15 cellular contexts compared by ENCODE assay signal in genomic region chr5:52839285-52839684, GRCh38. TPM values are rescaled to one million over a fixed set of nuclear protein-coding genes. Genes with fewer than 3 reads are reported as not detected.
A peak's percentile ranks its signal among the peaks of the same experiment; 100 is the strongest.
DNase-seq lines count a peak whose midpoint lies in the region; ATAC-seq, FAIRE-seq and TF ChIP-seq lines count a peak whose summit lies in the region.
"Had no signal": no experiment of that assay in that cellular context is flagged by ENCODE, and none has a peak within 500 bp of the region (broad histone marks: within the 10 kb centered on the region; RNA-seq: fewer than 3 reads in every experiment).

No MANE protein-coding gene starts in this region.

- no peak for ATAC-seq in gastroesophageal sphincter
- no peak for ATAC-seq in psoas muscle
- no peak for ATAC-seq in upper lobe of right lung

- H3K4me1 ChIP-seq in SJCRH30 (peaks cover 23% of the 10 kb centered on the region), gastroesophageal sphincter (peaks cover 0 to 81% (median 22%) of the 10 kb centered on the region in 3 donors), psoas muscle (peaks cover 7% of the 10 kb centered on the region), upper lobe of right lung (peaks cover 7% of the 10 kb centered on the region)
- H3K4me1 ChIP-seq: Caco-2 had no signal

- FAIRE-seq in urothelium cell line (lab: Jason Lieb, UNC) = no peak
- FAIRE-seq: GM19239 had no signal

- intact Hi-C loops in psoas muscle (cut with DNase I) = no loop called here
- intact Hi-C loops in upper lobe of right lung (cut with DNase I) = no loop called here
- intact Hi-C loops in posterior cingulate gyrus (cut with DNase I) = no loop called here

- H3K36me3 ChIP-seq in SJCRH30 = no peaks in the 10 kb centered on the region
- H3K36me3 ChIP-seq in gastroesophageal sphincter = no peaks in the 10 kb centered on the region
- H3K36me3 ChIP-seq in psoas muscle (ENCODE audit: insufficient read depth in 1 of 2, low read depth in 1 of 2) = no peaks in the 10 kb centered on the region
- no peaks in the 10 kb centered on the region for H3K36me3 ChIP-seq in upper lobe of right lung

- TF ChIP-seq CTCF in gastroesophageal sphincter (IDR thresholded peaks at IDR 0.05) = no peak
- no peak for TF ChIP-seq CTCF in psoas muscle (IDR thresholded peaks at IDR 0.05)
- no peak for TF ChIP-seq CTCF in upper lobe of right lung (IDR thresholded peaks at IDR 0.05)

- H3K9me3 ChIP-seq in SJCRH30 (replicated peaks) (no peaks in the 10 kb centered on the region), gastroesophageal sphincter (no peaks in the 10 kb centered on the region), psoas muscle (no peaks in the 10 kb centered on the region), upper lobe of right lung (no peaks in the 10 kb centered on the region)
- H3K9me3 ChIP-seq: Caco-2 had no signal

- TF ChIP-seq POLR2A in gastroesophageal sphincter (IDR thresholded peaks at IDR 0.05) = no peak

- H3K27me3 ChIP-seq in SJCRH30 (no peaks in the 10 kb centered on the region), gastroesophageal sphincter (no peaks in the 10 kb centered on the region), psoas muscle (ENCODE audit: insufficient read depth in 3 of 3, low read length in 2 of 3) (no peaks in the 10 kb centered on the region), upper lobe of right lung (no peaks in the 10 kb centered on the region)

- 53 to 54% methylated on average over 1 of the region's 1 CpG for WGBS in gastroesophageal sphincter (ENCODE audit: low coverage in 1 of 2), 2 donors
- 72 to 98% (median 97%) methylated on average over 1 of the region's 1 CpG for WGBS in psoas muscle, 3 donors

- H3K4me3 ChIP-seq in SJCRH30 (no peak overlapping the region), gastroesophageal sphincter (no peak overlapping the region), psoas muscle (no peak overlapping the region), upper lobe of right lung (no peak overlapping the region)

- H3K27ac ChIP-seq in SJCRH30 (peak overlapping the region; percentile 90), gastroesophageal sphincter (peak overlapping the region; percentile 73 to 96 (median 82)), psoas muscle (peak overlapping the region; percentile 1), upper lobe of right lung (peak overlapping the region; percentile 12)
- H3K27ac ChIP-seq: RWPE1 had no signal

- DNase-seq in SJCRH30 = no peak
- DNase-seq in psoas muscle = no peak
- no peak for DNase-seq in upper lobe of right lung
- no peak for DNase-seq in posterior cingulate gyrus
- DNase-seq in stimulated activated CD4-positive, alpha-beta T cell treated with anti-CD3 and anti-CD28 coated beads, Interleukin-4, amount 100 ng/mL, for 24 hours = no peak
- DNase-seq in urothelium cell line (ENCODE audit: low spot score) = no peak
- DNase-seq: Caco-2; NCI-H187 treated with DMSO at 0.1 percent for 48 hours; NCI-H446; NCI-H69; NK-92 treated with Interleukin-12 subunit alpha and Interleukin-12 subunit beta, amount 100 ng/mL, for 24 hours had no signal

- no peak for TF ChIP-seq EP300 in gastroesophageal sphincter (IDR thresholded peaks at IDR 0.05)

RNA-seq across cellular contexts. Expression of gene ITGA1, which starts 51.6 kb away (rescaled TPM):
- 8.8 and 9.9 TPM in 2 replicates for total RNA-seq in SJCRH30 (2014; rRNA removed; shearing (Covaris generic))
- total RNA-seq in gastroesophageal sphincter (100 to 1,000 TPM; 219 to 326 (median 240) TPM), psoas muscle (10 to 100 TPM; 13.0 to 29.3 (median 17.4) TPM), upper lobe of right lung (94.8 TPM)
- 1 to 10 TPM; 3.4 to 3.7 (median 3.5) TPM for polyA plus RNA-seq in psoas muscle
- total RNA-seq: OCI-LY7 had no signal

RNA-seq across cellular contexts. Expression of gene PELO, which starts 51.6 kb away (rescaled TPM):
- total RNA-seq in SJCRH30 (2014; rRNA removed; shearing (Covaris generic)) = 16.8 and 17.0 TPM in 2 replicates
- total RNA-seq in gastroesophageal sphincter = 10 to 100 TPM; 49.4 to 78.0 (median 59.0) TPM
- total RNA-seq in psoas muscle = 10 to 100 TPM; 24.8 to 30.1 (median 25.3) TPM
- polyA plus RNA-seq in psoas muscle = 10 to 100 TPM; 13.1 to 26.7 (median 26.6) TPM
- 41.3 TPM for total RNA-seq in upper lobe of right lung

Comparison
In these comparisons a context has a peak if more than half of its experiments do, and no peak if none do; other contexts are left out.
1. H3K27ac ChIP-seq: peak in every context shown above with its lines; median percentile 90 in SJCRH30; 82 in gastroesophageal sphincter; 12 in upper lobe of right lung; 1 in psoas muscle.